Comparison of ENCODE assay signal across 24 cellular contexts in the genomic region with DNA sequence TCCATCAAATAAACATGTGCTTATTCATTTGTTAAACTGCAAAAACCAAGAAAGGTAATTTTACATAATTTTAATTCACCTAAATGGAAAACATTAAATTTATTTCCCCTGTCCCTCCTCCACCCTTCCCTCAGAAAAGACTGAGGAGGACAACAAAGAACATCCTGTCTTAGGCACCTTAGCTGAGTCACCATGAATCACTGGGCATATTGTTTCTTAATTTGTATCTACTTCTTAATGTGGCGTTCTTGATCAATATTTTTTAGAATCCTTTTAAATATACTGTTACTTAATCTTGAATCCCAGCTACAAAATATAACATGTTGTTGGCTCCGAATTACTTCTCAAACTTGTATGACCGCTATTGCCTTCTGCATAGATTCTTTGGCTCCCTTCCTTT. TPM values are rescaled to one million over a fixed set of nuclear protein-coding genes. Genes with fewer than 3 reads are reported as not detected.
A peak's percentile ranks its signal among the peaks of the same experiment; 100 is the strongest.
DNase-seq lines count a peak whose midpoint lies in the region; ATAC-seq and TF ChIP-seq lines count a peak whose summit lies in the region.
"Had no signal": no experiment of that assay in that cellular context is flagged by ENCODE, and none has a peak within 500 bp of the region (broad histone marks: within the 10 kb centered on the region; RNA-seq: fewer than 3 reads in every experiment).

No MANE protein-coding gene starts in this region.

- H3K36me3 Mint-ChIP-seq in glutamatergic neuron (ENCODE audit: unreplicated experiment) (no peaks in the 10 kb centered on the region), type B pancreatic cell (no peaks in the 10 kb centered on the region)

- DNase-seq in A172 (ENCODE audit: low spot score) (peak; percentile 7), HCT116 (ENCODE audit: low read depth, low spot score) (peak; percentile 24), RWPE1 (ENCODE audit: low spot score) (peak; percentile 61), epithelial cell of prostate (ENCODE audit: low read depth, low spot score) (peak; percentile 16), glutamatergic neuron (no peak), type B pancreatic cell (ENCODE audit: extremely low spot score, unreplicated experiment) (no peak), RKO (ENCODE audit: low spot score) (no peak), NCI-H82 (lab: John Stamatoyannopoulos, UW) (no peak)
- DNase-seq: 8988T, HCEC 1CT, KBM-7, MM.1S, NCI-H1048, NCI-H1417, NCI-H1694, NCI-H2029 treated with DMSO at 0.1 percent for 48 hours, NCI-H446 treated with DMSO at 0.1 percent for 48 hours, NCI-H526, SIG-M5, SK-N-SH, SW 1271 had no signal

- H3K9me2 ChIP-seq in HCT116 (ENCODE audit: insufficient read depth), result no peaks in the 10 kb centered on the region
- H3K9me2 ChIP-seq: SK-N-SH had no signal

- H3K4me1 ChIP-seq in HCT116 (ENCODE audit: control insufficient read depth in 1 of 2, insufficient read depth in 2 of 2, low read length in 2 of 2), result peaks cover 3 to 11% of the 10 kb centered on the region in 2 experiments; a peak in 3 of 4 replicates

- no peak overlapping the region for H3K4me3 Mint-ChIP-seq in glutamatergic neuron (ENCODE audit: unreplicated experiment)
- no peak overlapping the region for H3K4me3 Mint-ChIP-seq in type B pancreatic cell

- BruUV-seq in HCT116 (replicated peaks; lab: Mats Ljungman, UMichigan), result no TSS peak

- H3K4me1 Mint-ChIP-seq in glutamatergic neuron (ENCODE audit: low read depth, unreplicated experiment) (no peaks in the 10 kb centered on the region), type B pancreatic cell (ENCODE audit: unreplicated experiment) (no peaks in the 10 kb centered on the region)

- H3K4me3 ChIP-seq in HCT116 (replicated peaks in 1 of 2; ENCODE audit: low read depth in 1 of 2, low read length in 2 of 2), result no peak overlapping the region

- H3K79me2 ChIP-seq in HCT116 (ENCODE audit: insufficient read depth, low read length), result no peaks in the 10 kb centered on the region

- TF ChIP-seq CTCF in HCT116 (IDR thresholded peaks at IDR 0.05 in 2 of 3, conservative IDR thresholded peaks at IDR 0.05 in 1 of 3; ENCODE audit: borderline replicate concordance in 1 of 3, insufficient read depth in 1 of 3, low read depth in 2 of 3, low read length in 2 of 3), result no peak
- no peak for TF ChIP-seq CTCF in RWPE1 (conservative IDR thresholded peaks at IDR 0.05; ENCODE audit: low read depth)
- TF ChIP-seq CTCF in glutamatergic neuron (IDR thresholded peaks at IDR 0.05; ENCODE audit: partially characterized antibody, unreplicated experiment), result no peak
- no peak for TF ChIP-seq CTCF in type B pancreatic cell (conservative IDR thresholded peaks at IDR 0.05)

- intact Hi-C loops in HCT116 (cut with micrococcal nuclease), result no loop called here

- no peaks in the 10 kb centered on the region for H3K9me3 Mint-ChIP-seq in glutamatergic neuron (ENCODE audit: unreplicated experiment)
- no peaks in the 10 kb centered on the region for H3K9me3 Mint-ChIP-seq in type B pancreatic cell

- H3K27ac Mint-ChIP-seq in glutamatergic neuron (ENCODE audit: unreplicated experiment) (no peak overlapping the region), type B pancreatic cell (no peak overlapping the region)

- no peaks in the 10 kb centered on the region for H3K27me3 ChIP-seq in HCT116 (ENCODE audit: insufficient read depth, low read length)

- RAD21 ChIA-PET in HCT116 (lab: Charles Lee; ENCODE audit: low non-redundant PET in 1 of 2, low total read pairs in 2 of 2, uncharacterized antibody in 2 of 2, unreplicated experiment in 2 of 2), result no interaction called here

- peaks cover 4% of the 10 kb centered on the region for H3K27me3 Mint-ChIP-seq in glutamatergic neuron (ENCODE audit: unreplicated experiment)
- H3K27me3 Mint-ChIP-seq in type B pancreatic cell, result peaks cover 23% of the 10 kb centered on the region

- H3K36me3 ChIP-seq in HCT116 (ENCODE audit: control insufficient read depth in 1 of 2, insufficient read depth in 2 of 2, low read length in 2 of 2), result no peaks in the 10 kb centered on the region

- H4K20me1 ChIP-seq in HCT116 (ENCODE audit: insufficient read depth), result no peaks in the 10 kb centered on the region

- no peaks in the 10 kb centered on the region for H3K9me3 ChIP-seq in HCT116 (ENCODE audit: control insufficient read depth in 1 of 2, insufficient read depth in 1 of 2, low read depth in 1 of 2, low read length in 2 of 2)
- H3K9me3 ChIP-seq: SK-N-SH had no signal

- TF ChIP-seq POLR2A in HCT116 (IDR thresholded peaks at IDR 0.05; ENCODE audit: borderline replicate concordance, extremely low read depth, insufficient read depth, insufficient read length), result no peak

- peak; percentile 49; the same call in 1 of the 2 replicates for ATAC-seq in HCT116

- H2AFZ ChIP-seq in HCT116 (ENCODE audit: low read depth, low read length, poor library complexity, severe bottlenecking), result peak overlapping the region; percentile 68

- no peak overlapping the region for H3K27ac ChIP-seq in HCT116 (ENCODE audit: low read depth, low read length)
- H3K27ac ChIP-seq in RWPE1, result no peak overlapping the region
- H3K27ac ChIP-seq in epithelial cell of prostate, result no peak overlapping the region

- TF ChIP-seq RAD21 in HCT116 (IDR thresholded peaks at IDR 0.05; ENCODE audit: low read depth), result no peak

- POLR2A ChIA-PET in HCT116 (lab: Charles Lee) (no interaction called here), RWPE1 (lab: Yijun Ruan, JAX; ENCODE audit: low non-redundant PET) (no interaction called here)

- CTCF ChIA-PET in HCT116 (lab: Charles Lee), result no interaction called here
- CTCF ChIA-PET in RWPE1 (lab: Yijun Ruan, JAX), result interaction anchor here (0.6 kb wide), 1 partner anchor 17 kb away, joined by 5 read pairs; no protein-coding TSS in a partner anchor

- no peak overlapping the region for H3K9ac ChIP-seq in HCT116 (ENCODE audit: low read length)
- H3K9ac ChIP-seq: SK-N-SH had no signal

- peak overlapping the region; percentile 44 for H3K4me2 ChIP-seq in HCT116 (ENCODE audit: low read length)
- H3K4me2 ChIP-seq: SK-N-SH had no signal

TF ChIP-seq in HCT116, 20 proteins besides CTCF, POLR2A, EP300 and RAD21 (continues in another document):
- no peak for TF ChIP-seq ZNF274 (IDR thresholded peaks at IDR 0.05; ENCODE audit: low read depth, low read length)
- no peak; the same call in 1 of the 2 replicates for TF ChIP-seq CBX3 (IDR thresholded peaks at IDR 0.05; ENCODE audit: low read depth)
- TF ChIP-seq CEBPB (IDR thresholded peaks at IDR 0.05; ENCODE audit: low read depth), result peak; percentile 54
- no peak for TF ChIP-seq EZH2phosphoT487 (IDR thresholded peaks at IDR 0.05; ENCODE audit: borderline replicate concordance)
- TF ChIP-seq EGR1 (IDR thresholded peaks at IDR 0.05; ENCODE audit: low read depth), result no peak
- no peak for TF ChIP-seq YY1 (IDR thresholded peaks at IDR 0.05; ENCODE audit: extremely low read depth, insufficient replicate concordance, low read depth, low read length)
- no peak for TF ChIP-seq SRF (IDR thresholded peaks at IDR 0.05; ENCODE audit: low read depth)
- TF ChIP-seq, protein P1, sequence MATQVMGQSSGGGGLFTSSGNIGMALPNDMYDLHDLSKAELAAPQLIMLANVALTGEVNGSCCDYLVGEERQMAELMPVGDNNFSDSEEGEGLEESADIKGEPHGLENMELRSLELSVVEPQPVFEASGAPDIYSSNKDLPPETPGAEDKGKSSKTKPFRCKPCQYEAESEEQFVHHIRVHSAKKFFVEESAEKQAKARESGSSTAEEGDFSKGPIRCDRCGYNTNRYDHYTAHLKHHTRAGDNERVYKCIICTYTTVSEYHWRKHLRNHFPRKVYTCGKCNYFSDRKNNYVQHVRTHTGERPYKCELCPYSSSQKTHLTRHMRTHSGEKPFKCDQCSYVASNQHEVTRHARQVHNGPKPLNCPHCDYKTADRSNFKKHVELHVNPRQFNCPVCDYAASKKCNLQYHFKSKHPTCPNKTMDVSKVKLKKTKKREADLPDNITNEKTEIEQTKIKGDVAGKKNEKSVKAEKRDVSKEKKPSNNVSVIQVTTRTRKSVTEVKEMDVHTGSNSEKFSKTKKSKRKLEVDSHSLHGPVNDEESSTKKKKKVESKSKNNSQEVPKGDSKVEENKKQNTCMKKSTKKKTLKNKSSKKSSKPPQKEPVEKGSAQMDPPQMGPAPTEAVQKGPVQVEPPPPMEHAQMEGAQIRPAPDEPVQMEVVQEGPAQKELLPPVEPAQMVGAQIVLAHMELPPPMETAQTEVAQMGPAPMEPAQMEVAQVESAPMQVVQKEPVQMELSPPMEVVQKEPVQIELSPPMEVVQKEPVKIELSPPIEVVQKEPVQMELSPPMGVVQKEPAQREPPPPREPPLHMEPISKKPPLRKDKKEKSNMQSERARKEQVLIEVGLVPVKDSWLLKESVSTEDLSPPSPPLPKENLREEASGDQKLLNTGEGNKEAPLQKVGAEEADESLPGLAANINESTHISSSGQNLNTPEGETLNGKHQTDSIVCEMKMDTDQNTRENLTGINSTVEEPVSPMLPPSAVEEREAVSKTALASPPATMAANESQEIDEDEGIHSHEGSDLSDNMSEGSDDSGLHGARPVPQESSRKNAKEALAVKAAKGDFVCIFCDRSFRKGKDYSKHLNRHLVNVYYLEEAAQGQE (IDR thresholded peaks at IDR 0.05; ENCODE audit: low read depth), result no peak
- no peak for TF ChIP-seq TCF7L2 (IDR thresholded peaks at IDR 0.05; ENCODE audit: borderline replicate concordance, extremely low read depth, insufficient read depth, insufficient read length)

RNA-seq across cellular contexts. Expression of a gene that starts 23.5 kb away (rescaled TPM):
- not detected in 2 replicates for total RNA-seq in A172 (2014; rRNA removed; shearing (Covaris generic))
- not detected for total RNA-seq in HCT116 (2021; ENCODE audit: unreplicated experiment)
- not detected in 2 replicates for polyA plus RNA-seq in HCT116 (2012)
- not detected for total RNA-seq in glutamatergic neuron (ENCODE audit: unreplicated experiment)
- total RNA-seq in type B pancreatic cell (ENCODE audit: low replicate concordance), result not detected in 2 replicates
- total RNA-seq: G401, H1 had no signal
- polyA plus RNA-seq: BJ, SK-N-SH had no signal

RNA-seq across cellular contexts. Expression of a gene that starts 46.6 kb away (rescaled TPM):
- not detected in 2 replicates for total RNA-seq in A172 (2014; rRNA removed; shearing (Covaris generic))
- total RNA-seq in HCT116 (2021; ENCODE audit: unreplicated experiment) (not detected), glutamatergic neuron (ENCODE audit: unreplicated experiment) (1.4 TPM), type B pancreatic cell (ENCODE audit: low replicate concordance) (0.19 and 0.80 TPM in 2 replicates)
- not detected in 2 replicates for polyA plus RNA-seq in HCT116 (2012)
- total RNA-seq: G401 had no signal
- polyA plus RNA-seq: BJ had no signal

Comparison
In these comparisons a context has a peak if more than half of its experiments do, and no peak if none do; other contexts are left out.
1. DNase-seq: peak in A172 (single experiment), HCT116 (single experiment), RWPE1 (single experiment) and epithelial cell of prostate (single experiment); none in glutamatergic neuron (single experiment), type B pancreatic cell (single experiment), RKO (single experiment) and NCI-H82 (single experiment).